In genomic region chr15:41337631-41338522, GRCh38 we compare ENCODE assay signal across 16 cellular contexts. TPM values are rescaled to one million over a fixed set of nuclear protein-coding genes. Genes with fewer than 3 reads are reported as not detected.
DNase-seq lines count a peak whose midpoint lies in the region; ATAC-seq and TF ChIP-seq lines count a peak whose summit lies in the region.
"Had no signal": no experiment of that assay in that cellular context is flagged by ENCODE, and none has a peak within 500 bp of the region (broad histone marks: within the 10 kb centered on the region; RNA-seq: fewer than 3 reads in every experiment).

No MANE protein-coding gene starts in this region.

- no peak overlapping the region for H3K4me2 ChIP-seq in mesenchymal stem cell (ENCODE audit: low read length, poor library complexity, severe bottlenecking)

- DNase-seq in SIG-M5 treated with dmso at 0.1 percent for 504 hours (lab: John Stamatoyannopoulos, UW; ENCODE audit: unreplicated experiment) (peak; percentile 18), SIG-M5 (lab: John Stamatoyannopoulos, UW) (no peak), G401 (ENCODE audit: low spot score) (peak; percentile 25), WTC11 (ENCODE audit: low spot score) (no peak), mesenchymal stem cell (peak; percentile 8), cerebellar nuclear complex (lab: John Stamatoyannopoulos, UW) (no peak), hippocampal formation (lab: John Stamatoyannopoulos, UW) (no peak)
- DNase-seq: NCI-H1105 treated with DMSO at 0.1 percent for 48 hours; NCI-H446; occipital lobe; OCI-M1; stimulated activated CD4-positive, alpha-beta T cell treated with anti-CD3 and anti-CD28 coated beads, Interleukin-12 subunit alpha, Interleukin-12 subunit beta, amount 100 ng/mL, for 4 hours; T-helper 9 cell had no signal

- in situ Hi-C loops in G401 (cut with HindIII; ENCODE audit: low sequenced_read_pairs), result no loop called here

- no peaks in the 10 kb centered on the region for H3K9me3 Mint-ChIP-seq in WTC11
- H3K9me3 Mint-ChIP-seq: activated naive CD4-positive, alpha-beta T cell treated with anti-CD3 and anti-CD28 coated beads, Interleukin-2, amount 50 U/mL, for 72 hours had no signal

- H3K27ac Mint-ChIP-seq in WTC11, result peak overlapping the region; percentile 26; the same call in 1 of the 2 replicates

- H3K4ac ChIP-seq in mesenchymal stem cell (ENCODE audit: low read depth in 1 of 2, low read length in 2 of 2), result no peak overlapping the region

- no peak for TF ChIP-seq CTCF in WTC11 (IDR thresholded peaks at IDR 0.05)

- no peaks in the 10 kb centered on the region for H3K36me3 ChIP-seq in mesenchymal stem cell (ENCODE audit: control insufficient read depth in 1 of 2, insufficient read depth in 2 of 2, low read depth in 1 of 2, low read length in 2 of 2)

- POLR2A ChIA-PET in WTC11 (lab: Charles Lee), result interaction anchor here (0.5 kb wide), 1 partner anchor 63 kb away, joined by 5 read pairs; no protein-coding TSS in a partner anchor

- WGBS in mesenchymal stem cell, result 92% methylated on average over 12 of the region's 13 CpGs

- H2AFZ ChIP-seq in mesenchymal stem cell (ENCODE audit: low read depth, low read length), result peak overlapping the region; percentile 23

- peaks cover 13% of the 10 kb centered on the region for H3K4me1 Mint-ChIP-seq in WTC11

- no peaks in the 10 kb centered on the region for H3K9me3 ChIP-seq in mesenchymal stem cell (ENCODE audit: control insufficient read depth, low read length)

- peaks cover 4% of the 10 kb centered on the region for H3K4me1 ChIP-seq in mesenchymal stem cell (ENCODE audit: control insufficient read depth, insufficient read depth, low read depth, low read length)

- no peak overlapping the region for H3K9ac ChIP-seq in mesenchymal stem cell (ENCODE audit: low read length)

- H3K36me3 Mint-ChIP-seq in WTC11, result peaks cover 49% of the 10 kb centered on the region

- ATAC-seq in WTC11, result no peak
- no peak for ATAC-seq in GM18517 (IDR thresholded peaks at IDR 0.05; ENCODE audit: unreplicated experiment)
- ATAC-seq: activated naive CD4-positive, alpha-beta T cell treated with anti-CD3 and anti-CD28 coated beads, Interleukin-2, amount 50 U/mL, for 72 hours had no signal

- H3K14ac ChIP-seq in mesenchymal stem cell (ENCODE audit: low read length in 2 of 2), result no peak overlapping the region

- CTCF ChIA-PET in WTC11 (lab: Charles Lee), result no interaction called here

- H3K27me3 ChIP-seq in mesenchymal stem cell (ENCODE audit: control insufficient read depth in 1 of 2, insufficient read depth in 1 of 2, low read length in 2 of 2), result no peaks in the 10 kb centered on the region

- H2BK5ac ChIP-seq in mesenchymal stem cell (ENCODE audit: low read depth, low read length, poor library complexity, severe bottlenecking), result no peak overlapping the region

- no peak overlapping the region for H4K8ac ChIP-seq in mesenchymal stem cell (ENCODE audit: low read length)

- H2AK5ac ChIP-seq in mesenchymal stem cell (ENCODE audit: low read length, severe bottlenecking), result no peak overlapping the region

- H2BK120ac ChIP-seq in mesenchymal stem cell (ENCODE audit: low read depth, low read length), result no peak overlapping the region

- no peak overlapping the region for H4K91ac ChIP-seq in mesenchymal stem cell (ENCODE audit: low read length)

- no peak overlapping the region for H2BK12ac ChIP-seq in mesenchymal stem cell (ENCODE audit: low read length in 2 of 2)

- no peaks in the 10 kb centered on the region for H3K27me3 Mint-ChIP-seq in WTC11 (ENCODE audit: low read depth)

- no peak overlapping the region for H3K18ac ChIP-seq in mesenchymal stem cell (ENCODE audit: low read depth in 1 of 2, low read length in 2 of 2)

- peaks cover 27% of the 10 kb centered on the region for H3K79me1 ChIP-seq in mesenchymal stem cell (replicated peaks; ENCODE audit: low read length, poor library complexity, severe bottlenecking)

- H3K4me3 Mint-ChIP-seq in WTC11, result no peak overlapping the region

- no peak overlapping the region for H3K27ac ChIP-seq in mesenchymal stem cell (ENCODE audit: low read length, poor library complexity, severe bottlenecking)

- no peak overlapping the region for H2BK15ac ChIP-seq in mesenchymal stem cell (ENCODE audit: low read depth, poor library complexity, severe bottlenecking)

- H3K23ac ChIP-seq in mesenchymal stem cell (ENCODE audit: low read length in 2 of 2), result no peak overlapping the region

- H3K4me3 ChIP-seq in mesenchymal stem cell (ENCODE audit: insufficient read depth in 1 of 2, low read depth in 1 of 2, low read length in 2 of 2), result no peak overlapping the region
- H3K4me3 ChIP-seq: lung had no signal

TF ChIP-seq in WTC11, 78 proteins besides CTCF, POLR2A, EP300 and RAD21:
- no peak for TF ChIP-seq SMAD3 (CRISPR knock-in tag; IDR thresholded peaks at IDR 0.05; ENCODE audit: borderline replicate concordance)

RNA-seq across cellular contexts. Expression of gene NUSAP1, which starts 5.2 kb away (rescaled TPM):
- 147 and 237 TPM in 2 replicates for total RNA-seq in G401 (2014; rRNA removed; shearing (Covaris generic))
- total RNA-seq in WTC11 (2021), result 129 to 138 TPM (median 135 TPM) in 3 replicates
- polyA plus RNA-seq in mesenchymal stem cell (2013, experiment 1 of 2), result 11.7 TPM
- polyA plus RNA-seq in mesenchymal stem cell (2013, experiment 2 of 2), result 11.4 TPM

RNA-seq across cellular contexts. Expression of gene OIP5, which starts 5.5 kb away (rescaled TPM):
- total RNA-seq in G401 (2014; rRNA removed; shearing (Covaris generic)), result 43.0 and 45.4 TPM in 2 replicates
- 28.9 to 33.7 TPM (median 30.4 TPM) in 3 replicates for total RNA-seq in WTC11 (2021)
- 1.3 TPM for polyA plus RNA-seq in mesenchymal stem cell (2013, experiment 1 of 2)
- 1.4 TPM for polyA plus RNA-seq in mesenchymal stem cell (2013, experiment 2 of 2)

Comparison
In these comparisons a context has a peak if more than half of its experiments do, and no peak if none do; other contexts are left out.
1. DNase-seq: peak in SIG-M5 treated with dmso at 0.1 percent for 504 hours (single experiment), G401 (single experiment) and mesenchymal stem cell (single experiment); none in SIG-M5 (single experiment), WTC11 (single experiment), cerebellar nuclear complex (0 of 2) and hippocampal formation (0 of 2).